In genomic region chr5:149730620-149731331, GRCh38 we compare ENCODE assay signal across 8 cellular contexts. TPM values are rescaled to one million over a fixed set of nuclear protein-coding genes. Genes with fewer than 3 reads are reported as not detected.
DNase-seq lines count a peak whose midpoint lies in the region; ATAC-seq and TF ChIP-seq lines count a peak whose summit lies in the region.

No MANE protein-coding gene starts in this region.

- peak; percentile 17 for ATAC-seq in GM18520 (IDR thresholded peaks at IDR 0.05; ENCODE audit: unreplicated experiment)
- peak; percentile 29 for ATAC-seq in HG03064 (IDR thresholded peaks at IDR 0.05; ENCODE audit: low read depth, unreplicated experiment)
- peak; percentile 58 for ATAC-seq in Panc1
- ATAC-seq in upper lobe of left lung (ENCODE audit: low FRiP score in 2 of 2): peak; percentile 70 to 71

- no peak for TF ChIP-seq EP300 in ovary (IDR thresholded peaks at IDR 0.05)
- TF ChIP-seq EP300 in upper lobe of left lung (IDR thresholded peaks at IDR 0.05): no peak

- no peaks in the 10 kb centered on the region for H3K27me3 ChIP-seq in Panc1 (ENCODE audit: control insufficient read depth, insufficient read depth, low read length)
- H3K27me3 ChIP-seq in ovary: no peaks in the 10 kb centered on the region
- H3K27me3 ChIP-seq in upper lobe of left lung: no peaks in the 10 kb centered on the region

- CTCF ChIA-PET in Panc1 (lab: Charles Lee): interaction anchor here (0.6 to 1.0 kb wide), 4 partner anchors 63 to 235 kb away, joined by 3 to 12 read pairs (median 9); no protein-coding TSS in a partner anchor

- intact Hi-C loops in Panc1 (cut with micrococcal nuclease; ENCODE audit: unreplicated experiment): no loop called here
- intact Hi-C loops in head of caudate nucleus (cut with DNase I): no loop called here
- intact Hi-C loops in ovary (cut with DNase I): loop anchor here in 2 of 4 donors (5.0 to 10.0 kb wide), 3 partner anchors 88 to 97 kb away; no protein-coding TSS in a partner anchor

- in situ Hi-C loops in Panc1 (cut with HindIII; ENCODE audit: low pct_unique_long_range_greater_than_20kb, low sequenced_read_pairs): no loop called here

- 0% methylated on average over 50 to 62 of the region's 62 CpGs for WGBS in ovary, 3 donors
- 0 to 1% methylated on average over 7 to 40 of the region's 62 CpGs for WGBS in upper lobe of left lung, 2 donors

- POLR2A ChIA-PET in Panc1 (lab: Charles Lee): no interaction called here

- H3K9me3 ChIP-seq in Panc1 (ENCODE audit: control insufficient read depth, insufficient read depth, low read depth, low read length) (no peaks in the 10 kb centered on the region), ovary (no peaks in the 10 kb centered on the region), upper lobe of left lung (no peaks in the 10 kb centered on the region)

- H3K4me3 ChIP-seq in AG09309 (ENCODE audit: control insufficient read depth, low read depth, low read length) (peak overlapping the region; percentile 64), Panc1 (ENCODE audit: low read depth in 2 of 2, low read length in 2 of 2) (peak overlapping the region; percentile 76 to 81), ovary (peak overlapping the region; percentile 82), upper lobe of left lung (peak overlapping the region; percentile 85 to 98 (median 95))

- H3K4me1 ChIP-seq in Panc1 (ENCODE audit: control insufficient read depth, insufficient read depth, low read length) (peaks cover 9% of the 10 kb centered on the region; the same call in 1 of the 2 replicates), ovary (ENCODE audit: insufficient read depth) (peaks cover 4% of the 10 kb centered on the region), upper lobe of left lung (peaks cover 0 to 45% (median 16%) of the 10 kb centered on the region in 4 donors)

- peak overlapping the region; percentile 74 for H3K27ac ChIP-seq in Panc1 (ENCODE audit: low read length)
- no peak overlapping the region for H3K27ac ChIP-seq in ovary
- peak overlapping the region; percentile 30 to 85 (median 70) for H3K27ac ChIP-seq in upper lobe of left lung

- DNase-seq in AG09309 (ENCODE audit: low read depth) (no peak), Panc1 (ENCODE audit: low read depth, low spot score) (no peak), head of caudate nucleus (peak in 41 of 42 donors; percentile 25 to 79 (median 62)), ovary (peak; percentile 32 to 63 (median 45)), upper lobe of left lung (peak; percentile 49 to 91)
- peak; percentile 28 to 49 (median 42) for DNase-seq in activated naive CD4-positive, alpha-beta T cell (lab: John Stamatoyannopoulos, UW)

- BruUV-seq in Panc1 (replicated peaks; lab: Mats Ljungman, UMichigan): no TSS peak

- TF ChIP-seq CTCF in AG09309 (IDR thresholded peaks at IDR 0.05; ENCODE audit: control insufficient read depth, insufficient read depth, low read depth, low read length, missing control alignments): no peak
- TF ChIP-seq CTCF in Panc1 (IDR thresholded peaks at IDR 0.05): no peak; the same call in 1 of the 2 replicates
- TF ChIP-seq CTCF in ovary (IDR thresholded peaks at IDR 0.05): no peak
- peak in 1 of 6 experiments; percentile 14 for TF ChIP-seq CTCF in upper lobe of left lung (IDR thresholded peaks at IDR 0.05)

- TF ChIP-seq POLR2A in ovary (IDR thresholded peaks at IDR 0.05) (no peak), upper lobe of left lung (IDR thresholded peaks at IDR 0.05) (no peak)

- no peaks in the 10 kb centered on the region for H3K36me3 ChIP-seq in Panc1 (ENCODE audit: control insufficient read depth, insufficient read depth, low read length)
- H3K36me3 ChIP-seq in ovary: no peaks in the 10 kb centered on the region
- H3K36me3 ChIP-seq in upper lobe of left lung: no peaks in the 10 kb centered on the region

RNA-seq across cellular contexts. Expression of gene PPARGC1B, which starts 0.7 kb away (rescaled TPM):
- total RNA-seq in Panc1 (2021; ENCODE audit: unreplicated experiment): 6.6 TPM
- polyA plus RNA-seq in Panc1 (2012; ENCODE audit: insufficient read length): 1.8 TPM
- total RNA-seq in ovary: 10 to 100 TPM in 1 of 7 donors, 1 to 10 TPM in 5, under 1 TPM in 1; 0.36 to 10.8 (median 4.7) TPM
- 1 to 10 TPM; 1.1 to 1.5 TPM for polyA plus RNA-seq in ovary
- total RNA-seq in upper lobe of left lung: 10 to 100 TPM in 2 of 6 donors, 1 to 10 TPM in 4; 3.8 to 21.0 (median 9.1) TPM

Comparison
In these comparisons a context has a peak if more than half of its experiments do, and no peak if none do; other contexts are left out.
1. DNase-seq: peak in activated naive CD4-positive, alpha-beta T cell (4 of 4), head of caudate nucleus (41 of 42), ovary (5 of 5) and upper lobe of left lung (2 of 2); none in AG09309 (single experiment) and Panc1 (single experiment).
2. ATAC-seq: peak in every context shown above with its lines; median percentile 70 in upper lobe of left lung; 58 in Panc1; 29 in HG03064; 17 in GM18520.
3. H3K27ac ChIP-seq: peak in Panc1 (single experiment) and upper lobe of left lung (4 of 4); none in ovary (0 of 2).
4. Peak in every context shown above with its lines, with median percentiles within 50 percentile points of each other: H3K4me3 ChIP-seq.